ENCODE assay signal across 2 cellular contexts in the genomic region with DNA sequence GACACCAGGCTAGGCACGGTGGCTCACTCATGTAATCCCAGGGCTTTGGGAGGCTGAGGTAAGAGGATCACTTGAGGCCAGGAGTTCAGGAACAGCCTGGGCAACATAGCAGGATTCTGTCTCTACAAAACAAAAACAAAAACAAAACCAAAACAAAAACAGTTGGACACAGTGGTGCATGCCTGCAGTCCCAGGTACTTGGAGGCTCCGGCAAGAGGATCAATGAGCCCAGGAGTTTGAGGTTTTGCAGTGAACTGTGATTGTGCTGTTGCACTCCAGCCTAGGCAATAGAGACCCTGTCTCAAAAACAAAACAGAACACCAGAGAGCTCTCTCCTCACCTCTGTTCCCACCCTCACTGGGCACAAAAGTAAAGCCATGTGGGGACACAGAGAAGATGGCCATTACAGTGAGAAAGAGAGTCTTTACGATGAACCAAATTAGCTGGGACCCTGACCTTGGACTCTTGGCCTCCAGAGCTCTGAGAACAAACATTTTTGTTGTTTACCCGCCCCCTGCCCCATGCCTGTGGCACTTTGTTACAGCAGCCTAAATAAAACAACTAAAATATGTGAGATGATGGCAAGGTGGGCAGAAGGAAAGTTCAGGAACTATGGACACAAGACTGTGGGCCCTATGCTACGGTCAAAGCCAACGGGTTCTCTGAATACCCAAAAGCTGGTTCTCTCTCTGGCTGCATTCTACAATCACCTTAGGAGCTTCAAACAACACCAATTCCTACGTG.
A peak's percentile ranks its signal among the peaks of the same experiment; 100 is the strongest.
TF ChIP-seq lines count a peak whose summit lies in the region.

No MANE protein-coding gene starts in this region.

TF ChIP-seq in WTC11, 78 proteins besides CTCF, POLR2A, EP300 and RAD21:
- TF ChIP-seq ZNF219 (CRISPR knock-in tag; IDR thresholded peaks at IDR 0.05; ENCODE audit: borderline replicate concordance) = no peak
- no peak for TF ChIP-seq SOX15 (CRISPR knock-in tag; IDR thresholded peaks at IDR 0.05)

TF ChIP-seq in HepG2, 621 proteins besides CTCF, POLR2A, EP300 and RAD21 (continues in another document):
- peak; percentile 34; the same call in 1 of the 2 replicates for TF ChIP-seq KAT8 (CRISPR knock-in tag; IDR thresholded peaks at IDR 0.05)
- TF ChIP-seq, protein P1, sequence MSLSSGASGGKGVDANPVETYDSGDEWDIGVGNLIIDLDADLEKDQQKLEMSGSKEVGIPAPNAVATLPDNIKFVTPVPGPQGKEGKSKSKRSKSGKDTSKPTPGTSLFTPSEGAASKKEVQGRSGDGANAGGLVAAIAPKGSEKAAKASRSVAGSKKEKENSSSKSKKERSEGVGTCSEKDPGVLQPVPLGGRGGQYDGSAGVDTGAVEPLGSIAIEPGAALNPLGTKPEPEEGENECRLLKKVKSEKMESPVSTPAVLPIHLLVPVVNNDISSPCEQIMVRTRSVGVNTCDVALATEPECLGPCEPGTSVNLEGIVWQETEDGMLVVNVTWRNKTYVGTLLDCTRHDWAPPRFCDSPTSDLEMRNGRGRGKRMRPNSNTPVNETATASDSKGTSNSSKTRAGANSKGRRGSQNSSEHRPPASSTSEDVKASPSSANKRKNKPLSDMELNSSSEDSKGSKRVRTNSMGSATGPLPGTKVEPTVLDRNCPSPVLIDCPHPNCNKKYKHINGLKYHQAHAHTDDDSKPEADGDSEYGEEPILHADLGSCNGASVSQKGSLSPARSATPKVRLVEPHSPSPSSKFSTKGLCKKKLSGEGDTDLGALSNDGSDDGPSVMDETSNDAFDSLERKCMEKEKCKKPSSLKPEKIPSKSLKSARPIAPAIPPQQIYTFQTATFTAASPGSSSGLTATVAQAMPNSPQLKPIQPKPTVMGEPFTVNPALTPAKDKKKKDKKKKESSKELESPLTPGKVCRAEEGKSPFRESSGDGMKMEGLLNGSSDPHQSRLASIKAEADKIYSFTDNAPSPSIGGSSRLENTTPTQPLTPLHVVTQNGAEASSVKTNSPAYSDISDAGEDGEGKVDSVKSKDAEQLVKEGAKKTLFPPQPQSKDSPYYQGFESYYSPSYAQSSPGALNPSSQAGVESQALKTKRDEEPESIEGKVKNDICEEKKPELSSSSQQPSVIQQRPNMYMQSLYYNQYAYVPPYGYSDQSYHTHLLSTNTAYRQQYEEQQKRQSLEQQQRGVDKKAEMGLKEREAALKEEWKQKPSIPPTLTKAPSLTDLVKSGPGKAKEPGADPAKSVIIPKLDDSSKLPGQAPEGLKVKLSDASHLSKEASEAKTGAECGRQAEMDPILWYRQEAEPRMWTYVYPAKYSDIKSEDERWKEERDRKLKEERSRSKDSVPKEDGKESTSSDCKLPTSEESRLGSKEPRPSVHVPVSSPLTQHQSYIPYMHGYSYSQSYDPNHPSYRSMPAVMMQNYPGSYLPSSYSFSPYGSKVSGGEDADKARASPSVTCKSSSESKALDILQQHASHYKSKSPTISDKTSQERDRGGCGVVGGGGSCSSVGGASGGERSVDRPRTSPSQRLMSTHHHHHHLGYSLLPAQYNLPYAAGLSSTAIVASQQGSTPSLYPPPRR (CRISPR knock-in tag; IDR thresholded peaks at IDR 0.05; ENCODE audit: borderline replicate concordance) = 0 out of 2 replicates have a peak, but pooled peaks have one; percentile 26
- TF ChIP-seq FOXP1 (IDR thresholded peaks at IDR 0.05) = peak; percentile 47; the same call in 1 of the 2 replicates
- peak; percentile 93 for TF ChIP-seq FOXP1 (CRISPR knock-in tag; IDR thresholded peaks at IDR 0.05)
- TF ChIP-seq ZNF605 (CRISPR knock-in tag; IDR thresholded peaks at IDR 0.05) = peak; percentile 64; the same call in 1 of the 2 replicates
- TF ChIP-seq, protein P2, sequence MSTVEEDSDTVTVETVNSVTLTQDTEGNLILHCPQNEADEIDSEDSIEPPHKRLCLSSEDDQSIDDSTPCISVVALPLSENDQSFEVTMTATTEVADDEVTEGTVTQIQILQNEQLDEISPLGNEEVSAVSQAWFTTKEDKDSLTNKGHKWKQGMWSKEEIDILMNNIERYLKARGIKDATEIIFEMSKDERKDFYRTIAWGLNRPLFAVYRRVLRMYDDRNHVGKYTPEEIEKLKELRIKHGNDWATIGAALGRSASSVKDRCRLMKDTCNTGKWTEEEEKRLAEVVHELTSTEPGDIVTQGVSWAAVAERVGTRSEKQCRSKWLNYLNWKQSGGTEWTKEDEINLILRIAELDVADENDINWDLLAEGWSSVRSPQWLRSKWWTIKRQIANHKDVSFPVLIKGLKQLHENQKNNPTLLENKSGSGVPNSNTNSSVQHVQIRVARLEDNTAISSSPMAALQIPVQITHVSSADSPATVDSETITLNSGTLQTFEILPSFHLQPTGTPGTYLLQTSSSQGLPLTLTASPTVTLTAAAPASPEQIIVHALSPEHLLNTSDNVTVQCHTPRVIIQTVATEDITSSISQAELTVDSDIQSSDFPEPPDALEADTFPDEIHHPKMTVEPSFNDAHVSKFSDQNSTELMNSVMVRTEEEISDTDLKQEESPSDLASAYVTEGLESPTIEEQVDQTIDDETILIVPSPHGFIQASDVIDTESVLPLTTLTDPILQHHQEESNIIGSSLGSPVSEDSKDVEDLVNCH (CRISPR knock-in tag; IDR thresholded peaks at IDR 0.05) = no peak
- TF ChIP-seq, protein P3, sequence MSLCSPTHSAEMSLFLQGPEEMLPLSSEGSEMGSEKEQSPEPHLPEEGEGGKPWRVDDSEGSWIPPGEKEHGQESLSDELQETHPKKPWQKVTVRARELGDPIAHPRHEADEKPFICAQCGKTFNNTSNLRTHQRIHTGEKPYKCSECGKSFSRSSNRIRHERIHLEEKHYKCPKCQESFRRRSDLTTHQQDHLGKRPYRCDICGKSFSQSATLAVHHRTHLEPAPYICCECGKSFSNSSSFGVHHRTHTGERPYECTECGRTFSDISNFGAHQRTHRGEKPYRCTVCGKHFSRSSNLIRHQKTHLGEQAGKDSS (CRISPR knock-in tag; IDR thresholded peaks at IDR 0.05; ENCODE audit: borderline replicate concordance, low read depth) = no peak
- 0 out of 2 replicates have a peak, but pooled peaks have one; percentile 38 for TF ChIP-seq ZNF33B (CRISPR knock-in tag; IDR thresholded peaks at IDR 0.05)
- TF ChIP-seq KMT2A (CRISPR knock-in tag; IDR thresholded peaks at IDR 0.05) = 0 out of 2 replicates have a peak, but pooled peaks have one; percentile 55
- TF ChIP-seq DPF2 (CRISPR knock-in tag; IDR thresholded peaks at IDR 0.05; ENCODE audit: borderline replicate concordance, low read depth) = no peak
- TF ChIP-seq, protein P4, sequence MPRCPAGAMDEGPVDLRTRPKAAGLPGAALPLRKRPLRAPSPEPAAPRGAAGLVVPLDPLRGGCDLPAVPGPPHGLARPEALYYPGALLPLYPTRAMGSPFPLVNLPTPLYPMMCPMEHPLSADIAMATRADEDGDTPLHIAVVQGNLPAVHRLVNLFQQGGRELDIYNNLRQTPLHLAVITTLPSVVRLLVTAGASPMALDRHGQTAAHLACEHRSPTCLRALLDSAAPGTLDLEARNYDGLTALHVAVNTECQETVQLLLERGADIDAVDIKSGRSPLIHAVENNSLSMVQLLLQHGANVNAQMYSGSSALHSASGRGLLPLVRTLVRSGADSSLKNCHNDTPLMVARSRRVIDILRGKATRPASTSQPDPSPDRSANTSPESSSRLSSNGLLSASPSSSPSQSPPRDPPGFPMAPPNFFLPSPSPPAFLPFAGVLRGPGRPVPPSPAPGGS (CRISPR knock-in tag; IDR thresholded peaks at IDR 0.05) = 0 out of 2 replicates have a peak, but pooled peaks have one; percentile 34
- peak; percentile 47; the same call in 1 of the 2 replicates for TF ChIP-seq SP4 (CRISPR knock-in tag; IDR thresholded peaks at IDR 0.05)
- TF ChIP-seq SCMH1 (CRISPR knock-in tag; IDR thresholded peaks at IDR 0.05; ENCODE audit: borderline replicate concordance) = no peak
- TF ChIP-seq ZNF766 (CRISPR knock-in tag; IDR thresholded peaks at IDR 0.05; ENCODE audit: borderline replicate concordance) = 0 out of 2 replicates have a peak, but pooled peaks have one; percentile 52
- TF ChIP-seq KAT7 (CRISPR knock-in tag; IDR thresholded peaks at IDR 0.05; ENCODE audit: borderline replicate concordance) = no peak
- peak; percentile 73 for TF ChIP-seq FOXO1 (CRISPR knock-in tag; IDR thresholded peaks at IDR 0.05)
- TF ChIP-seq ZFYVE20 (CRISPR knock-in tag; IDR thresholded peaks at IDR 0.05; ENCODE audit: borderline replicate concordance, low read depth) = no peak
- TF ChIP-seq, protein P5, sequence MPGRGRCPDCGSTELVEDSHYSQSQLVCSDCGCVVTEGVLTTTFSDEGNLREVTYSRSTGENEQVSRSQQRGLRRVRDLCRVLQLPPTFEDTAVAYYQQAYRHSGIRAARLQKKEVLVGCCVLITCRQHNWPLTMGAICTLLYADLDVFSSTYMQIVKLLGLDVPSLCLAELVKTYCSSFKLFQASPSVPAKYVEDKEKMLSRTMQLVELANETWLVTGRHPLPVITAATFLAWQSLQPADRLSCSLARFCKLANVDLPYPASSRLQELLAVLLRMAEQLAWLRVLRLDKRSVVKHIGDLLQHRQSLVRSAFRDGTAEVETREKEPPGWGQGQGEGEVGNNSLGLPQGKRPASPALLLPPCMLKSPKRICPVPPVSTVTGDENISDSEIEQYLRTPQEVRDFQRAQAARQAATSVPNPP (CRISPR knock-in tag; IDR thresholded peaks at IDR 0.05) = no peak
- no peak for TF ChIP-seq PHF20 (CRISPR knock-in tag; IDR thresholded peaks at IDR 0.05)
- no peak; the same call in 1 of the 2 replicates for TF ChIP-seq ZNF501 (CRISPR knock-in tag; IDR thresholded peaks at IDR 0.05)
- 0 out of 2 replicates have a peak, but pooled peaks have one; percentile 65 for TF ChIP-seq PHF21A (CRISPR knock-in tag; IDR thresholded peaks at IDR 0.05)
- TF ChIP-seq ARHGAP35 (CRISPR knock-in tag; IDR thresholded peaks at IDR 0.05; ENCODE audit: borderline replicate concordance) = no peak
- TF ChIP-seq HES4 (CRISPR knock-in tag; IDR thresholded peaks at IDR 0.05; ENCODE audit: borderline replicate concordance) = no peak
- TF ChIP-seq, protein P6, sequence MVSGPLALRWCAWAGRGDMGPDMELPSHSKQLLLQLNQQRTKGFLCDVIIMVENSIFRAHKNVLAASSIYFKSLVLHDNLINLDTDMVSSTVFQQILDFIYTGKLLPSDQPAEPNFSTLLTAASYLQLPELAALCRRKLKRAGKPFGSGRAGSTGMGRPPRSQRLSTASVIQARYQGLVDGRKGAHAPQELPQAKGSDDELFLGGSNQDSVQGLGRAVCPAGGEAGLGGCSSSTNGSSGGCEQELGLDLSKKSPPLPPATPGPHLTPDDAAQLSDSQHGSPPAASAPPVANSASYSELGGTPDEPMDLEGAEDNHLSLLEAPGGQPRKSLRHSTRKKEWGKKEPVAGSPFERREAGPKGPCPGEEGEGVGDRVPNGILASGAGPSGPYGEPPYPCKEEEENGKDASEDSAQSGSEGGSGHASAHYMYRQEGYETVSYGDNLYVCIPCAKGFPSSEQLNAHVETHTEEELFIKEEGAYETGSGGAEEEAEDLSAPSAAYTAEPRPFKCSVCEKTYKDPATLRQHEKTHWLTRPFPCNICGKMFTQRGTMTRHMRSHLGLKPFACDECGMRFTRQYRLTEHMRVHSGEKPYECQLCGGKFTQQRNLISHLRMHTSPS (CRISPR knock-in tag; IDR thresholded peaks at IDR 0.05; ENCODE audit: low read depth) = peak; percentile 74; the same call in 1 of the 2 replicates
- no peak for TF ChIP-seq YY1 (IDR thresholded peaks at IDR 0.05; ENCODE audit: insufficient read depth, insufficient replicate concordance, low read depth, low read length)
- TF ChIP-seq KDM6A (CRISPR knock-in tag; IDR thresholded peaks at IDR 0.05; ENCODE audit: low read depth) = peak; percentile 82
- TF ChIP-seq KDM2A (CRISPR knock-in tag; IDR thresholded peaks at IDR 0.05; ENCODE audit: borderline replicate concordance, low read depth) = no peak
- peak; percentile 67; the same call in 1 of the 2 replicates for TF ChIP-seq ZFP36L1 (CRISPR knock-in tag; IDR thresholded peaks at IDR 0.05)
- TF ChIP-seq, protein P7, sequence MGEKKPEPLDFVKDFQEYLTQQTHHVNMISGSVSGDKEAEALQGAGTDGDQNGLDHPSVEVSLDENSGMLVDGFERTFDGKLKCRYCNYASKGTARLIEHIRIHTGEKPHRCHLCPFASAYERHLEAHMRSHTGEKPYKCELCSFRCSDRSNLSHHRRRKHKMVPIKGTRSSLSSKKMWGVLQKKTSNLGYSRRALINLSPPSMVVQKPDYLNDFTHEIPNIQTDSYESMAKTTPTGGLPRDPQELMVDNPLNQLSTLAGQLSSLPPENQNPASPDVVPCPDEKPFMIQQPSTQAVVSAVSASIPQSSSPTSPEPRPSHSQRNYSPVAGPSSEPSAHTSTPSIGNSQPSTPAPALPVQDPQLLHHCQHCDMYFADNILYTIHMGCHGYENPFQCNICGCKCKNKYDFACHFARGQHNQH (CRISPR knock-in tag; IDR thresholded peaks at IDR 0.05) = peak; percentile 67; the same call in 1 of the 2 replicates
- TF ChIP-seq LCORL (IDR thresholded peaks at IDR 0.05) = 0 out of 2 replicates have a peak, but pooled peaks have one; percentile 7
- peak; percentile 93 for TF ChIP-seq LCORL (CRISPR knock-in tag; IDR thresholded peaks at IDR 0.05)
- 0 out of 2 replicates have a peak, but pooled peaks have one; percentile 20 for TF ChIP-seq MYC (CRISPR knock-in tag; IDR thresholded peaks at IDR 0.05; ENCODE audit: borderline replicate concordance)
- no peak for TF ChIP-seq SOX6 (IDR thresholded peaks at IDR 0.05)
- TF ChIP-seq SOX6 (CRISPR knock-in tag; IDR thresholded peaks at IDR 0.05) = peak; percentile 85
- TF ChIP-seq NCOR1 (IDR thresholded peaks at IDR 0.05; ENCODE audit: borderline replicate concordance, low read length) = 0 out of 2 replicates have a peak, but pooled peaks have one; percentile 56
- TF ChIP-seq ZNF12 (CRISPR knock-in tag; IDR thresholded peaks at IDR 0.05) = peak; percentile 80
- peak; percentile 67 for TF ChIP-seq RXRB (CRISPR knock-in tag; IDR thresholded peaks at IDR 0.05; ENCODE audit: borderline replicate concordance)
- peak; percentile 19; the same call in 1 of the 2 replicates for TF ChIP-seq GATAD1 (CRISPR knock-in tag; IDR thresholded peaks at IDR 0.05)
- TF ChIP-seq, protein P8, sequence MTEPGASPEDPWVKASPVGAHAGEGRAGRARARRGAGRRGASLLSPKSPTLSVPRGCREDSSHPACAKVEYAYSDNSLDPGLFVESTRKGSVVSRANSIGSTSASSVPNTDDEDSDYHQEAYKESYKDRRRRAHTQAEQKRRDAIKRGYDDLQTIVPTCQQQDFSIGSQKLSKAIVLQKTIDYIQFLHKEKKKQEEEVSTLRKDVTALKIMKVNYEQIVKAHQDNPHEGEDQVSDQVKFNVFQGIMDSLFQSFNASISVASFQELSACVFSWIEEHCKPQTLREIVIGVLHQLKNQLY (CRISPR knock-in tag; IDR thresholded peaks at IDR 0.05) = 0 out of 2 replicates have a peak, but pooled peaks have one; percentile 20
- TF ChIP-seq, protein P9, sequence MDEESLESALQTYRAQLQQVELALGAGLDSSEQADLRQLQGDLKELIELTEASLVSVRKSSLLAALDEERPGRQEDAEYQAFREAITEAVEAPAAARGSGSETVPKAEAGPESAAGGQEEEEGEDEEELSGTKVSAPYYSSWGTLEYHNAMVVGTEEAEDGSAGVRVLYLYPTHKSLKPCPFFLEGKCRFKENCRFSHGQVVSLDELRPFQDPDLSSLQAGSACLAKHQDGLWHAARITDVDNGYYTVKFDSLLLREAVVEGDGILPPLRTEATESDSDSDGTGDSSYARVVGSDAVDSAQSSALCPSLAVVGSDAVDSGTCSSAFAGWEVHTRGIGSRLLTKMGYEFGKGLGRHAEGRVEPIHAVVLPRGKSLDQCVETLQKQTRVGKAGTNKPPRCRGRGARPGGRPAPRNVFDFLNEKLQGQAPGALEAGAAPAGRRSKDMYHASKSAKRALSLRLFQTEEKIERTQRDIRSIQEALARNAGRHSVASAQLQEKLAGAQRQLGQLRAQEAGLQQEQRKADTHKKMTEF (CRISPR knock-in tag; IDR thresholded peaks at IDR 0.05) = peak; percentile 37; the same call in 1 of the 2 replicates
